ENCODE assay signal across 15 cellular contexts in the genomic region with DNA sequence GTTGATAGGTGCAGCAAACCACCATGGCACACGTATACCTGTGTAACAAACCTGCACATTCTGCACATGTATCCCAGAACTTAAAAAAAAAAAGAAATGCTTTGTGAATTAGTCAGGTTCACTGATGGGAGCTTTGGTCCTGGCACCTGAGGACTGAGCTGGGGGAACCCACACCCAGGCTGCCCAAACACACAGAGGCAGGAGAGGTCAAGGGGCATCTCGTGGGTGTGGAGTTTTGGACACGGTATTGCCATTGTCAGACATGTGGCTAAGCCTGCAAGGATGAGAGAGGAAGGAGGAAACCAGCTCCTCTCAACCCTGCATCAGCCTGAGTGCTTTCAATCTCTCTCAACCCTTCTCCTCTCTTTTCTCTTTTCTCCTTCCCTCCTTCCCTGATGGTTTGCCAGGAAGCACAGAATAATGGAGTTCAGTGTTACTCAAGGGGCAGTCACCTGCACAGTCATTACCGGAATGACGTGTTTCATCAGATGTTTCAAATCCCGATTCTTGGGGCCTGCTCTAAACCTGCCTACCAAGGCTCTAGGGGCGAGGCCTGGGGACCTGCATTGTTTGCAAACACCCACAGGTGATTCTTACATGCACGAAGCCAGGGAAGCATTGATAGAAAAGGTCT.
A peak's percentile ranks its signal among the peaks of the same experiment; 100 is the strongest.
DNase-seq lines count a peak whose midpoint lies in the region; ATAC-seq and TF ChIP-seq lines count a peak whose summit lies in the region.
"Had no signal": no experiment of that assay in that cellular context is flagged by ENCODE, and none has a peak within 500 bp of the region (broad histone marks: within the 10 kb centered on the region; RNA-seq: fewer than 3 reads in every experiment).

No MANE protein-coding gene starts in this region.

- H3K4me1 ChIP-seq in CD4-positive, CD25-positive, alpha-beta regulatory T cell (ENCODE audit: control insufficient read depth, insufficient read depth, low read length, poor library complexity, severe bottlenecking), result peaks cover 29% of the 10 kb centered on the region

- no peaks in the 10 kb centered on the region for H3K9me3 ChIP-seq in CD4-positive, CD25-positive, alpha-beta regulatory T cell (ENCODE audit: control insufficient read depth in 2 of 2, low read length in 2 of 2)
- H3K9me3 ChIP-seq: adrenal gland, esophagus muscularis mucosa, left lung had no signal

- no peak overlapping the region for H3K4me3 ChIP-seq in CD4-positive, CD25-positive, alpha-beta regulatory T cell (ENCODE audit: low read depth, low read length)
- H3K4me3 ChIP-seq: adrenal gland, esophagus muscularis mucosa, left lung had no signal

- peaks cover 36% of the 10 kb centered on the region for H3K36me3 Mint-ChIP-seq in CD4-positive, CD25-positive, alpha-beta regulatory T cell
- H3K36me3 Mint-ChIP-seq in activated T-helper 2 cell treated with anti-CD3 and anti-CD28 coated beads, Interferon-gamma antibody, Interleukin-2, Interleukin-4, amounts not matched to agents 10 μg/mL and 5 μg/mL and 100 μg/mL, durations not matched to agents 14 hours and 24 hours and 36 hours (ENCODE audit: low read depth), result peaks cover 64% of the 10 kb centered on the region
- peaks cover 20% of the 10 kb centered on the region for H3K36me3 Mint-ChIP-seq in activated naive CD4-positive, alpha-beta T cell treated with anti-CD3 and anti-CD28 coated beads for 36 hours (ENCODE audit: low read depth)
- no peaks in the 10 kb centered on the region for H3K36me3 Mint-ChIP-seq in glutamatergic neuron (ENCODE audit: unreplicated experiment)

- H3K4me3 Mint-ChIP-seq in CD4-positive, CD25-positive, alpha-beta regulatory T cell, result no peak overlapping the region
- no peak overlapping the region for H3K4me3 Mint-ChIP-seq in activated T-helper 2 cell treated with anti-CD3 and anti-CD28 coated beads, Interferon-gamma antibody, Interleukin-2, Interleukin-4, amounts not matched to agents 10 μg/mL and 5 μg/mL and 100 μg/mL, durations not matched to agents 14 hours and 24 hours and 36 hours (ENCODE audit: low read depth)
- no peak overlapping the region for H3K4me3 Mint-ChIP-seq in activated naive CD4-positive, alpha-beta T cell treated with anti-CD3 and anti-CD28 coated beads for 36 hours
- no peak overlapping the region for H3K4me3 Mint-ChIP-seq in glutamatergic neuron (ENCODE audit: unreplicated experiment)
- H3K4me3 Mint-ChIP-seq: activated B cell treated with CpG ODN at 0.5 μM for 24 hours had no signal

- DNase-seq in CD4-positive, CD25-positive, alpha-beta regulatory T cell, result no peak
- DNase-seq in activated T-helper 2 cell treated with anti-CD3 and anti-CD28 coated beads, Interferon-gamma antibody, Interleukin-2, Interleukin-4, amounts not matched to agents 10 μg/mL and 5 μg/mL and 100 μg/mL, durations not matched to agents 14 hours and 24 hours and 36 hours (ENCODE audit: low spot score), result no peak
- DNase-seq in mucosa of gallbladder (ENCODE audit: low spot score), result peak; percentile 19
- DNase-seq in activated naive CD4-positive, alpha-beta T cell treated with anti-CD3 and anti-CD28 coated beads for 36 hours, result no peak
- no peak for DNase-seq in amygdala (lab: John Stamatoyannopoulos, UW)
- no peak for DNase-seq in glutamatergic neuron
- DNase-seq: activated B cell treated with CpG ODN at 0.5 μM for 24 hours; adrenal gland; GOT3; left lung; NCI-H146; NCI-H774; stimulated activated CD4-positive, alpha-beta T cell treated with anti-CD3 and anti-CD28 coated beads, Interleukin-12 subunit alpha, Interleukin-12 subunit beta, amount 100 ng/mL, for 4 hours had no signal

- TF ChIP-seq CTCF in glutamatergic neuron (IDR thresholded peaks at IDR 0.05; ENCODE audit: partially characterized antibody, unreplicated experiment), result no peak

- H3K27me3 ChIP-seq in CD4-positive, CD25-positive, alpha-beta regulatory T cell (ENCODE audit: control insufficient read depth, insufficient read depth, low read length), result no peaks in the 10 kb centered on the region
- H3K27me3 ChIP-seq: adrenal gland, esophagus muscularis mucosa, left lung had no signal

- H3K36me3 ChIP-seq in CD4-positive, CD25-positive, alpha-beta regulatory T cell (ENCODE audit: control insufficient read depth, insufficient read depth, low read length), result peaks cover under 1% of the 10 kb centered on the region
- H3K36me3 ChIP-seq: adrenal gland, esophagus muscularis mucosa had no signal

- intact Hi-C loops in activated T-helper 2 cell treated with anti-CD3 and anti-CD28 coated beads, Interferon-gamma antibody, Interleukin-2, Interleukin-4, amounts not matched to agents 10 μg/mL and 5 μg/mL and 100 μg/mL, durations not matched to agents 14 hours and 24 hours and 36 hours (cut with micrococcal nuclease), result loop anchor here (5.0 kb wide), 3 partner anchors 45 to 230 kb away; partner anchors contain the start of gene SMIM13
- intact Hi-C loops in activated naive CD4-positive, alpha-beta T cell treated with anti-CD3 and anti-CD28 coated beads for 36 hours (cut with micrococcal nuclease), result no loop called here

- no peak overlapping the region for H3K27ac ChIP-seq in CD4-positive, CD25-positive, alpha-beta regulatory T cell (ENCODE audit: insufficient read depth, low read length, poor library complexity, severe bottlenecking)
- H3K27ac ChIP-seq: esophagus muscularis mucosa had no signal

- CTCF ChIA-PET in activated naive CD4-positive, alpha-beta T cell treated with anti-CD3 and anti-CD28 coated beads for 36 hours (lab: Charles Lee), result interaction anchor here (0.6 to 1.9 kb wide), 3 partner anchors 11 to 92 kb away, joined by 4 to 6 read pairs (median 5); no protein-coding TSS in a partner anchor

- H3K27me3 Mint-ChIP-seq in CD4-positive, CD25-positive, alpha-beta regulatory T cell, result no peaks in the 10 kb centered on the region
- H3K27me3 Mint-ChIP-seq in activated T-helper 2 cell treated with anti-CD3 and anti-CD28 coated beads, Interferon-gamma antibody, Interleukin-2, Interleukin-4, amounts not matched to agents 10 μg/mL and 5 μg/mL and 100 μg/mL, durations not matched to agents 14 hours and 24 hours and 36 hours (ENCODE audit: low read depth), result no peaks in the 10 kb centered on the region
- H3K27me3 Mint-ChIP-seq in activated naive CD4-positive, alpha-beta T cell treated with anti-CD3 and anti-CD28 coated beads for 36 hours (ENCODE audit: low read depth), result no peaks in the 10 kb centered on the region
- peaks cover 7% of the 10 kb centered on the region for H3K27me3 Mint-ChIP-seq in glutamatergic neuron (ENCODE audit: unreplicated experiment)
- H3K27me3 Mint-ChIP-seq: activated B cell treated with CpG ODN at 0.5 μM for 24 hours had no signal

- peak overlapping the region; percentile 39 to 82 (median 73) for H3K27ac Mint-ChIP-seq in CD4-positive, CD25-positive, alpha-beta regulatory T cell
- peak overlapping the region; percentile 17 for H3K27ac Mint-ChIP-seq in activated T-helper 2 cell treated with anti-CD3 and anti-CD28 coated beads, Interferon-gamma antibody, Interleukin-2, Interleukin-4, amounts not matched to agents 10 μg/mL and 5 μg/mL and 100 μg/mL, durations not matched to agents 14 hours and 24 hours and 36 hours
- no peak overlapping the region for H3K27ac Mint-ChIP-seq in activated naive CD4-positive, alpha-beta T cell treated with anti-CD3 and anti-CD28 coated beads for 36 hours
- no peak overlapping the region for H3K27ac Mint-ChIP-seq in glutamatergic neuron (ENCODE audit: unreplicated experiment)

- H3K9me3 Mint-ChIP-seq in CD4-positive, CD25-positive, alpha-beta regulatory T cell, result peaks cover 0 to 2% (median 0%) of the 10 kb centered on the region in 7 donors
- no peaks in the 10 kb centered on the region for H3K9me3 Mint-ChIP-seq in activated T-helper 2 cell treated with anti-CD3 and anti-CD28 coated beads, Interferon-gamma antibody, Interleukin-2, Interleukin-4, amounts not matched to agents 10 μg/mL and 5 μg/mL and 100 μg/mL, durations not matched to agents 14 hours and 24 hours and 36 hours
- no peaks in the 10 kb centered on the region for H3K9me3 Mint-ChIP-seq in activated naive CD4-positive, alpha-beta T cell treated with anti-CD3 and anti-CD28 coated beads for 36 hours
- peaks cover 1% of the 10 kb centered on the region for H3K9me3 Mint-ChIP-seq in glutamatergic neuron (ENCODE audit: unreplicated experiment)
- H3K9me3 Mint-ChIP-seq: activated B cell treated with CpG ODN at 0.5 μM for 24 hours had no signal

- no peak for ATAC-seq in CD4-positive, CD25-positive, alpha-beta regulatory T cell (ENCODE audit: low read depth in 2 of 2)
- peak; percentile 22 for ATAC-seq in HG02610 (IDR thresholded peaks at IDR 0.05; ENCODE audit: unreplicated experiment)
- ATAC-seq: left lung had no signal

- peaks cover 20 to 60% (median 47%) of the 10 kb centered on the region in 4 donors for H3K4me1 Mint-ChIP-seq in CD4-positive, CD25-positive, alpha-beta regulatory T cell
- H3K4me1 Mint-ChIP-seq in activated T-helper 2 cell treated with anti-CD3 and anti-CD28 coated beads, Interferon-gamma antibody, Interleukin-2, Interleukin-4, amounts not matched to agents 10 μg/mL and 5 μg/mL and 100 μg/mL, durations not matched to agents 14 hours and 24 hours and 36 hours (ENCODE audit: low read depth), result peaks cover 67% of the 10 kb centered on the region
- H3K4me1 Mint-ChIP-seq in activated naive CD4-positive, alpha-beta T cell treated with anti-CD3 and anti-CD28 coated beads for 36 hours (ENCODE audit: low read depth), result peaks cover 54% of the 10 kb centered on the region
- no peaks in the 10 kb centered on the region for H3K4me1 Mint-ChIP-seq in glutamatergic neuron (ENCODE audit: low read depth, unreplicated experiment)

Comparison
In these comparisons a context has a peak if more than half of its experiments do, and no peak if none do; other contexts are left out.
1. H3K27ac Mint-ChIP-seq: peak in CD4-positive, CD25-positive, alpha-beta regulatory T cell (3 of 3) and activated T-helper 2 cell treated with anti-CD3 and anti-CD28 coated beads, Interferon-gamma antibody, Interleukin-2, Interleukin-4, amounts not matched to agents 10 μg/mL and 5 μg/mL and 100 μg/mL, durations not matched to agents 14 hours and 24 hours and 36 hours (single experiment); none in activated naive CD4-positive, alpha-beta T cell treated with anti-CD3 and anti-CD28 coated beads for 36 hours (single experiment) and glutamatergic neuron (single experiment).